7 cellular contexts compared by ENCODE assay signal in genomic region chr2:43133708-43134570, GRCh38.
DNase-seq lines count a peak whose midpoint lies in the region; ATAC-seq and TF ChIP-seq lines count a peak whose summit lies in the region.

No MANE protein-coding gene starts in this region.

- H3K27me3 ChIP-seq in endodermal cell (ENCODE audit: control insufficient read depth, insufficient read depth, low read length, poor library complexity, severe bottlenecking): no peaks in the 10 kb centered on the region

- H3K9ac ChIP-seq in endodermal cell (ENCODE audit: extremely low read depth, low read length, poor library complexity, severe bottlenecking): no peak overlapping the region

- H3K36me3 Mint-ChIP-seq in endodermal cell (ENCODE audit: low read depth): no peaks in the 10 kb centered on the region

- H3K27ac Mint-ChIP-seq in endodermal cell: peak overlapping the region; percentile 5

- no peaks in the 10 kb centered on the region for H3K9me3 ChIP-seq in endodermal cell (ENCODE audit: control insufficient read depth, low read length)

- no peak for TF ChIP-seq CTCF in endodermal cell (conservative IDR thresholded peaks at IDR 0.05)

- H3K27ac ChIP-seq in endodermal cell (ENCODE audit: low read depth, low read length): no peak overlapping the region

- peaks cover 21% of the 10 kb centered on the region for H3K4me1 Mint-ChIP-seq in endodermal cell

- no peaks in the 10 kb centered on the region for H3K9me3 Mint-ChIP-seq in endodermal cell

- peaks cover 3% of the 10 kb centered on the region for H3K4me1 ChIP-seq in endodermal cell (ENCODE audit: control insufficient read depth, insufficient read depth, low read length)

- ATAC-seq in HG03139 (IDR thresholded peaks at IDR 0.05; ENCODE audit: unreplicated experiment): no peak

- DNase-seq in Jurkat, Clone E6-1 (ENCODE audit: low read depth, low spot score): peak; percentile 92
- peak; percentile 79 for DNase-seq in activated CD4-positive, alpha-beta T cell treated with anti-CD3 and anti-CD28 coated beads for 48 hours
- peak; percentile 49 for DNase-seq in endodermal cell
- DNase-seq in stimulated activated CD4-positive, alpha-beta T cell treated with anti-CD3 and anti-CD28 coated beads, Interleukin-2, amount 100 ng/mL, for 24 hours: peak; percentile 68 to 71
- no peak for DNase-seq in NCI-H187 treated with DMSO at 0.1 percent for 48 hours (lab: John Stamatoyannopoulos, UW)
- no peak for DNase-seq in HCEC 1CT

- H3K4me3 ChIP-seq in Jurkat, Clone E6-1 (ENCODE audit: low read length): peak overlapping the region; percentile 15; the same call in 1 of the 2 replicates
- no peak overlapping the region for H3K4me3 ChIP-seq in endodermal cell (ENCODE audit: low read length)

- no peaks in the 10 kb centered on the region for H3K27me3 Mint-ChIP-seq in endodermal cell (ENCODE audit: insufficient read depth)

- H3K4me3 Mint-ChIP-seq in endodermal cell: no peak overlapping the region

- 93 to 94% methylated on average over 18 to 21 of the region's 21 CpGs for WGBS in endodermal cell (ENCODE audit: insufficient coverage in 1 of 2, insufficient read length in 1 of 2), 2 experiments

- H3K36me3 ChIP-seq in endodermal cell (ENCODE audit: control insufficient read depth, insufficient read depth, low read length): no peaks in the 10 kb centered on the region

Comparison
In these comparisons a context has a peak if more than half of its experiments do, and no peak if none do; other contexts are left out.
1. DNase-seq: peak in Jurkat, Clone E6-1 (single experiment), activated CD4-positive, alpha-beta T cell treated with anti-CD3 and anti-CD28 coated beads for 48 hours (single experiment), endodermal cell (single experiment) and stimulated activated CD4-positive, alpha-beta T cell treated with anti-CD3 and anti-CD28 coated beads, Interleukin-2, amount 100 ng/mL, for 24 hours (2 of 2); none in NCI-H187 treated with DMSO at 0.1 percent for 48 hours (single experiment) and HCEC 1CT (single experiment).